In the genomic region with DNA sequence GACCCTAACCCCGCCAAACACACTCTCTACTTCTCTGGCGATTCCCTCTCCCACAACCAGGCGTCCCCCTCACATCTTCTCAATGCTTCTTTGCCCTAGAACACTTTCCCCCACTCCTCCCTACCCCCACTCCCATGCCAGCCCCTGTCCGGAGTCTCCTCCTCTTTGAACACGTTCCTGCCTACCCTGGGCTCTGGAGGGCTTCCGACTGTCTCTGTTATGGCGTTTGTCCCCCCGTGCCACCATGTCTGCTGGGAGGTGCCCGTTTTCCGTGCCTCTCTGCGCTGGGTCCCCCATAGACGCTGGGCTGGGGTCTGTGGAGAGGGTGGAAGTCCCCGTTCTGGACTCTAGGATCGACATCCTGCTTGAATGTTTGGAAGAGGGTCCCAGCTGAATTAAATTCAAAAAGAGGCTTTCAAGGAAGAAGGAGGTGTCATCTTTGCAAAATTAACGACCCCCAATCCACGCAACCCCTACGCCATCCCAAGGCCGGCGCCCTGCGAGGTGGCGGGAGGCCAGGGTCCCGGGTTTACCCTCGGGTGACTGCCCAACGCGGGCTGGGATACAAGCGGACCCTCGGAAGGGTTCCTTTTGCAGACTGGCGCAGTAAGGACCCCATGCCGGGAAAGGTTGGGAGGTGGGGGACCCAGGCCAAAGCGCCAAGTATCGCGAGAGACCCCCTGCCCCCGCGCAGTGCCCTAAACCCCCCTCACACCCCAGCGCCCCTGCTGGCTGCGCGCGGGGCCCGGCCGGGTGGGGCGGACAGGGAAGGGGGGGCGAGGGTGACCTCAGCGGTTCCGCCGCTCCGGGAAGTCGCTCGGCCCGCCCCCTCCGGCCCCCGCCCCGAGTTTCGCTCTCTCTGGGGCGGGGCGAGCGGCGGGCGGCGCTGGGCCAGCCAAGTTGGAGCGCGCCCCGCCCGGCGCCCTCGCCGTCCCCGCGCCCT, we compare ENCODE assay signal across 8 cellular contexts. TPM values are rescaled to one million over a fixed set of nuclear protein-coding genes. Genes with fewer than 3 reads are reported as not detected.
DNase-seq lines count a peak whose midpoint lies in the region; ATAC-seq, FAIRE-seq and TF ChIP-seq lines count a peak whose summit lies in the region.

No MANE protein-coding gene starts in this region.

- no peak for DNase-seq in CD14-positive monocyte (ENCODE audit: low spot score)
- peak; percentile 88 for DNase-seq in Karpas-422
- peak; percentile 70 for DNase-seq in WTC11 (ENCODE audit: low spot score)
- DNase-seq in bronchial epithelial cell (ENCODE audit: low read depth) = peak; percentile 29
- DNase-seq in inferior parietal cortex (ENCODE audit: extremely low spot score) = peak; percentile 20
- DNase-seq in stimulated activated CD4-positive, alpha-beta T cell treated with anti-CD3 and anti-CD28 coated beads, Interleukin-15, amount 100 ng/mL, for 1 hour (ENCODE audit: low read depth in 1 of 2, low spot score in 1 of 2) = peak; percentile 70 to 77
- DNase-seq in DMS153 (lab: John Stamatoyannopoulos, UW) = no peak

- intact Hi-C loops in CD14-positive monocyte (cut with micrococcal nuclease) = loop anchor here in 1 of 2 donors (5.0 to 10.0 kb wide), 2 partner anchors 78 to 185 kb away; a partner anchor contains a TSS

- H3K27ac ChIP-seq in Karpas-422 (ENCODE audit: low read length) = no peak overlapping the region

- ATAC-seq in GM19467 (IDR thresholded peaks at IDR 0.05; ENCODE audit: unreplicated experiment) (peak; percentile 52), WTC11 (peak; percentile 50)

- H3K79me2 ChIP-seq in Karpas-422 (ENCODE audit: low read length) = peaks cover under 1% of the 10 kb centered on the region

- 0 out of 2 replicates have a peak, but pooled peaks cover 6% of the 10 kb centered on the region for H4K20me1 ChIP-seq in Karpas-422 (ENCODE audit: insufficient read depth, low read depth, low read length)

- peak overlapping the region in 4 of 7 donors; percentile 28 to 76 (median 50) for H3K27ac Mint-ChIP-seq in CD14-positive monocyte
- H3K27ac Mint-ChIP-seq in WTC11 = peak overlapping the region; percentile 93

- H3K9me3 ChIP-seq in Karpas-422 (ENCODE audit: low read length) = no peaks in the 10 kb centered on the region

- H3K4me3 ChIP-seq in Karpas-422 (ENCODE audit: low read length) = no peak overlapping the region; the same call in 1 of the 2 replicates
- peak overlapping the region; percentile 30 for H3K4me3 ChIP-seq in bronchial epithelial cell (ENCODE audit: low read depth, low read length)

- H3K36me3 Mint-ChIP-seq in CD14-positive monocyte (peaks cover 0 to 4% of the 10 kb centered on the region in 2 donors), WTC11 (no peaks in the 10 kb centered on the region)

- H3K27me3 ChIP-seq in Karpas-422 (ENCODE audit: low read length) = no peaks in the 10 kb centered on the region
- no peaks in the 10 kb centered on the region for H3K27me3 ChIP-seq in bronchial epithelial cell (ENCODE audit: control insufficient read depth, insufficient read depth, low read length)

- CTCF ChIA-PET in WTC11 (lab: Charles Lee) = interaction anchor here (1.0 to 3.0 kb wide), 8 partner anchors 26 to 246 kb away, joined by 3 to 18 read pairs (median 5); a partner anchor contains a TSS

- H3K4me3 Mint-ChIP-seq in CD14-positive monocyte (peak overlapping the region; percentile 64 to 73), WTC11 (peak overlapping the region; percentile 88)

- H3K36me3 ChIP-seq in Karpas-422 (ENCODE audit: insufficient read depth, low read length) (no peaks in the 10 kb centered on the region), bronchial epithelial cell (ENCODE audit: control insufficient read depth, insufficient read depth, low read length) (peaks cover 3% of the 10 kb centered on the region)

- H3K9ac ChIP-seq in Karpas-422 (ENCODE audit: low read length) = peak overlapping the region; percentile 32

- peak; percentile 36 for TF ChIP-seq CTCF in CD14-positive monocyte (IDR thresholded peaks at IDR 0.05)
- no peak for TF ChIP-seq CTCF in WTC11 (IDR thresholded peaks at IDR 0.05)
- peak; percentile 39 for TF ChIP-seq CTCF in bronchial epithelial cell (IDR thresholded peaks at IDR 0.05; ENCODE audit: insufficient read depth, low read length, severe bottlenecking)

- peaks cover 58% of the 10 kb centered on the region for H3K4me1 ChIP-seq in Karpas-422 (ENCODE audit: low read length)

- H2AFZ ChIP-seq in Karpas-422 (ENCODE audit: low read length) = no peak overlapping the region

- no peaks in the 10 kb centered on the region for H3K9me2 ChIP-seq in Karpas-422 (replicated peaks; ENCODE audit: insufficient read depth, low read length)

- H3K4me1 Mint-ChIP-seq in CD14-positive monocyte (peaks cover 30% of the 10 kb centered on the region), WTC11 (peaks cover 32% of the 10 kb centered on the region)

- H3K4me2 ChIP-seq in Karpas-422 (ENCODE audit: low read depth, low read length, poor library complexity, severe bottlenecking) = peak overlapping the region; percentile 48

- POLR2A ChIA-PET in WTC11 (lab: Charles Lee) = interaction anchor here (1.1 kb wide), 1 partner anchor 47 kb away, joined by 4 read pairs; a partner anchor contains a TSS

- H3K27me3 Mint-ChIP-seq in CD14-positive monocyte (ENCODE audit: low read depth in 3 of 3) (peaks cover 21 to 58% (median 33%) of the 10 kb centered on the region in 3 donors), WTC11 (ENCODE audit: low read depth) (peaks cover 65% of the 10 kb centered on the region)

- no peak for FAIRE-seq in bronchial epithelial cell (lab: Jason Lieb, UNC)

- H3K9me3 Mint-ChIP-seq in CD14-positive monocyte (no peaks in the 10 kb centered on the region), WTC11 (no peaks in the 10 kb centered on the region)

TF ChIP-seq in WTC11, 78 proteins besides CTCF, POLR2A, EP300 and RAD21:
- TF ChIP-seq SP1 (CRISPR knock-in tag; conservative IDR thresholded peaks at IDR 0.05) (no peak), ZNF423 (CRISPR knock-in tag; IDR thresholded peaks at IDR 0.05) (peak; percentile 48; the same call in 1 of the 2 replicates)
- TF ChIP-seq, protein P1, sequence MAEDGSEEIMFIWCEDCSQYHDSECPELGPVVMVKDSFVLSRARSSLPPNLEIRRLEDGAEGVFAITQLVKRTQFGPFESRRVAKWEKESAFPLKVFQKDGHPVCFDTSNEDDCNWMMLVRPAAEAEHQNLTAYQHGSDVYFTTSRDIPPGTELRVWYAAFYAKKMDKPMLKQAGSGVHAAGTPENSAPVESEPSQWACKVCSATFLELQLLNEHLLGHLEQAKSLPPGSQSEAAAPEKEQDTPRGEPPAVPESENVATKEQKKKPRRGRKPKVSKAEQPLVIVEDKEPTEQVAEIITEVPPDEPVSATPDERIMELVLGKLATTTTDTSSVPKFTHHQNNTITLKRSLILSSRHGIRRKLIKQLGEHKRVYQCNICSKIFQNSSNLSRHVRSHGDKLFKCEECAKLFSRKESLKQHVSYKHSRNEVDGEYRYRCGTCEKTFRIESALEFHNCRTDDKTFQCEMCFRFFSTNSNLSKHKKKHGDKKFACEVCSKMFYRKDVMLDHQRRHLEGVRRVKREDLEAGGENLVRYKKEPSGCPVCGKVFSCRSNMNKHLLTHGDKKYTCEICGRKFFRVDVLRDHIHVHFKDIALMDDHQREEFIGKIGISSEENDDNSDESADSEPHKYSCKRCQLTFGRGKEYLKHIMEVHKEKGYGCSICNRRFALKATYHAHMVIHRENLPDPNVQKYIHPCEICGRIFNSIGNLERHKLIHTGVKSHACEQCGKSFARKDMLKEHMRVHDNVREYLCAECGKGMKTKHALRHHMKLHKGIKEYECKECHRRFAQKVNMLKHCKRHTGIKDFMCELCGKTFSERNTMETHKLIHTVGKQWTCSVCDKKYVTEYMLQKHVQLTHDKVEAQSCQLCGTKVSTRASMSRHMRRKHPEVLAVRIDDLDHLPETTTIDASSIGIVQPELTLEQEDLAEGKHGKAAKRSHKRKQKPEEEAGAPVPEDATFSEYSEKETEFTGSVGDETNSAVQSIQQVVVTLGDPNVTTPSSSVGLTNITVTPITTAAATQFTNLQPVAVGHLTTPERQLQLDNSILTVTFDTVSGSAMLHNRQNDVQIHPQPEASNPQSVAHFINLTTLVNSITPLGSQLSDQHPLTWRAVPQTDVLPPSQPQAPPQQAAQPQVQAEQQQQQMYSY (CRISPR knock-in tag; IDR thresholded peaks at IDR 0.05) = peak; percentile 19; the same call in 1 of the 2 replicates
- TF ChIP-seq, protein P2, sequence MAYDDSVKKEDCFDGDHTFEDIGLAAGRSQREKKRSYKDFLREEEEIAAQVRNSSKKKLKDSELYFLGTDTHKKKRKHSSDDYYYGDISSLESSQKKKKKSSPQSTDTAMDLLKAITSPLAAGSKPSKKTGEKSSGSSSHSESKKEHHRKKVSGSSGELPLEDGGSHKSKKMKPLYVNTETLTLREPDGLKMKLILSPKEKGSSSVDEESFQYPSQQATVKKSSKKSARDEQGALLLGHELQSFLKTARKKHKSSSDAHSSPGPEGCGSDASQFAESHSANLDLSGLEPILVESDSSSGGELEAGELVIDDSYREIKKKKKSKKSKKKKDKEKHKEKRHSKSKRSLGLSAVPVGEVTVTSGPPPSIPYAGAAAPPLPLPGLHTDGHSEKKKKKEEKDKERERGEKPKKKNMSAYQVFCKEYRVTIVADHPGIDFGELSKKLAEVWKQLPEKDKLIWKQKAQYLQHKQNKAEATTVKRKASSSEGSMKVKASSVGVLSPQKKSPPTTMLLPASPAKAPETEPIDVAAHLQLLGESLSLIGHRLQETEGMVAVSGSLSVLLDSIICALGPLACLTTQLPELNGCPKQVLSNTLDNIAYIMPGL (CRISPR knock-in tag; IDR thresholded peaks at IDR 0.05) = 0 out of 2 replicates have a peak, but pooled peaks have one; percentile 17

RNA-seq across cellular contexts. Expression of a gene that starts 1.0 kb away (rescaled TPM):
- under 1 TPM; 0.49 to 0.68 TPM for polyA plus RNA-seq in CD14-positive monocyte
- 0.45 and 2.6 TPM in 2 replicates for total RNA-seq in Karpas-422 (2014; rRNA removed; shearing (Covaris generic); ENCODE audit: low replicate concordance)
- total RNA-seq in WTC11 (2021) = 5.4 to 6.4 TPM (median 5.5 TPM) in 3 replicates
- 5.2 and 5.3 TPM in 2 replicates for total RNA-seq in bronchial epithelial cell

RNA-seq across cellular contexts. Expression of a gene that starts 4.4 kb away (rescaled TPM):
- polyA plus RNA-seq in CD14-positive monocyte = 10 to 100 TPM in 1 of 2 donors, 1 to 10 TPM in 1; 7.2 to 26.4 TPM
- 70.4 and 127 TPM in 2 replicates for total RNA-seq in Karpas-422 (2014; rRNA removed; shearing (Covaris generic); ENCODE audit: low replicate concordance)
- total RNA-seq in WTC11 (2021) (105 to 121 TPM (median 106 TPM) in 3 replicates), bronchial epithelial cell (164 and 191 TPM in 2 replicates)

RNA-seq across cellular contexts. Expression of a gene that starts 47.0 kb away (rescaled TPM):
- 100 to 1,000 TPM; 156 to 193 TPM for polyA plus RNA-seq in CD14-positive monocyte
- 68.1 and 212 TPM in 2 replicates for total RNA-seq in Karpas-422 (2014; rRNA removed; shearing (Covaris generic); ENCODE audit: low replicate concordance)
- total RNA-seq in WTC11 (2021) (113 to 128 TPM (median 124 TPM) in 3 replicates), bronchial epithelial cell (85.0 and 95.6 TPM in 2 replicates)

Comparison
In these comparisons a context has a peak if more than half of its experiments do, and no peak if none do; other contexts are left out.
1. DNase-seq: peak in Karpas-422 (single experiment), WTC11 (single experiment), bronchial epithelial cell (single experiment), inferior parietal cortex (single experiment) and stimulated activated CD4-positive, alpha-beta T cell treated with anti-CD3 and anti-CD28 coated beads, Interleukin-15, amount 100 ng/mL, for 1 hour (2 of 2); none in CD14-positive monocyte (single experiment) and DMS153 (single experiment).